1 cellular context compared by ENCODE assay signal in the genomic region with DNA sequence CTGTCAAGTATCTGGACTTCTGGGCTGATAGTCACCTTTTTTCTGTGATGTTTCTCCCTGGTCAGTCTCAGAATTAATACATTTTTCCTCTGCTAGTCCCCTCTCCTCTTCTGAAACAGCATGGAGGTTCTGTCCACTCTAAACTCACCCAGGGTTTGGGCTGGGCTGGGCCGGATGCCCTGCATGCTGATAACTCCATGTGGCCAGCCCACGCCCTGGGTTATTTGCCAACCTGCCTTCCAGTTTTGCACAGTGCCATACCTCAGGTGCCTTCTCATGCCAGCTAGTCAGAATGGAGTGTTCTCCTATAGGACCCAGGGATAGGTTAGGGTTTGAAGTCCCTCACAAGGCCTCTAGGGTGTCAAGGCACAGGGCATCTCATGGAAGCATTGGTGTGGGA.
TF ChIP-seq lines count a peak whose summit lies in the region.

No MANE protein-coding gene starts in this region.

TF ChIP-seq in HepG2, 621 proteins besides CTCF, POLR2A, EP300 and RAD21:
- TF ChIP-seq, protein P1, sequence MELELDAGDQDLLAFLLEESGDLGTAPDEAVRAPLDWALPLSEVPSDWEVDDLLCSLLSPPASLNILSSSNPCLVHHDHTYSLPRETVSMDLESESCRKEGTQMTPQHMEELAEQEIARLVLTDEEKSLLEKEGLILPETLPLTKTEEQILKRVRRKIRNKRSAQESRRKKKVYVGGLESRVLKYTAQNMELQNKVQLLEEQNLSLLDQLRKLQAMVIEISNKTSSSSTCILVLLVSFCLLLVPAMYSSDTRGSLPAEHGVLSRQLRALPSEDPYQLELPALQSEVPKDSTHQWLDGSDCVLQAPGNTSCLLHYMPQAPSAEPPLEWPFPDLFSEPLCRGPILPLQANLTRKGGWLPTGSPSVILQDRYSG (CRISPR knock-in tag; IDR thresholded peaks at IDR 0.05): no peak
- TF ChIP-seq STAG1 (CRISPR knock-in tag; IDR thresholded peaks at IDR 0.05) (no peak), ZNF761 (CRISPR knock-in tag; conservative IDR thresholded peaks at IDR 0.05) (no peak), ZNF615 (CRISPR knock-in tag; IDR thresholded peaks at IDR 0.05; ENCODE audit: borderline replicate concordance) (no peak), PRMT3 (CRISPR knock-in tag; IDR thresholded peaks at IDR 0.05; ENCODE audit: borderline replicate concordance, low read depth) (no peak), YEATS2 (CRISPR knock-in tag; IDR thresholded peaks at IDR 0.05; ENCODE audit: borderline replicate concordance) (no peak), NONO (IDR thresholded peaks at IDR 0.05) (no peak), NONO (CRISPR knock-in tag; conservative IDR thresholded peaks at IDR 0.05) (no peak), ZSCAN25 (CRISPR knock-in tag; IDR thresholded peaks at IDR 0.05) (no peak), SALL1 (CRISPR knock-in tag; IDR thresholded peaks at IDR 0.05) (no peak), ZNF274 (CRISPR knock-in tag; IDR thresholded peaks at IDR 0.05) (no peak), NFE2L2 (IDR thresholded peaks at IDR 0.05; ENCODE audit: low read length) (no peak), ZNF234 (CRISPR knock-in tag; conservative IDR thresholded peaks at IDR 0.05) (no peak), GLMP (CRISPR knock-in tag; IDR thresholded peaks at IDR 0.05; ENCODE audit: borderline replicate concordance) (no peak), BCL6 (CRISPR knock-in tag; IDR thresholded peaks at IDR 0.05) (no peak), GATAD1 (CRISPR knock-in tag; IDR thresholded peaks at IDR 0.05) (no peak), ONECUT2 (CRISPR knock-in tag; IDR thresholded peaks at IDR 0.05) (no peak), ZNF124 (CRISPR knock-in tag; IDR thresholded peaks at IDR 0.05) (no peak), CHD4 (IDR thresholded peaks at IDR 0.05; ENCODE audit: borderline replicate concordance, low read length) (no peak), MIXL1 (CRISPR knock-in tag; IDR thresholded peaks at IDR 0.05) (no peak)
- TF ChIP-seq, protein P2, sequence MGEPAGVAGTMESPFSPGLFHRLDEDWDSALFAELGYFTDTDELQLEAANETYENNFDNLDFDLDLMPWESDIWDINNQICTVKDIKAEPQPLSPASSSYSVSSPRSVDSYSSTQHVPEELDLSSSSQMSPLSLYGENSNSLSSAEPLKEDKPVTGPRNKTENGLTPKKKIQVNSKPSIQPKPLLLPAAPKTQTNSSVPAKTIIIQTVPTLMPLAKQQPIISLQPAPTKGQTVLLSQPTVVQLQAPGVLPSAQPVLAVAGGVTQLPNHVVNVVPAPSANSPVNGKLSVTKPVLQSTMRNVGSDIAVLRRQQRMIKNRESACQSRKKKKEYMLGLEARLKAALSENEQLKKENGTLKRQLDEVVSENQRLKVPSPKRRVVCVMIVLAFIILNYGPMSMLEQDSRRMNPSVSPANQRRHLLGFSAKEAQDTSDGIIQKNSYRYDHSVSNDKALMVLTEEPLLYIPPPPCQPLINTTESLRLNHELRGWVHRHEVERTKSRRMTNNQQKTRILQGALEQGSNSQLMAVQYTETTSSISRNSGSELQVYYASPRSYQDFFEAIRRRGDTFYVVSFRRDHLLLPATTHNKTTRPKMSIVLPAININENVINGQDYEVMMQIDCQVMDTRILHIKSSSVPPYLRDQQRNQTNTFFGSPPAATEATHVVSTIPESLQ (CRISPR knock-in tag; conservative IDR thresholded peaks at IDR 0.05): no peak
